In the genomic region with DNA sequence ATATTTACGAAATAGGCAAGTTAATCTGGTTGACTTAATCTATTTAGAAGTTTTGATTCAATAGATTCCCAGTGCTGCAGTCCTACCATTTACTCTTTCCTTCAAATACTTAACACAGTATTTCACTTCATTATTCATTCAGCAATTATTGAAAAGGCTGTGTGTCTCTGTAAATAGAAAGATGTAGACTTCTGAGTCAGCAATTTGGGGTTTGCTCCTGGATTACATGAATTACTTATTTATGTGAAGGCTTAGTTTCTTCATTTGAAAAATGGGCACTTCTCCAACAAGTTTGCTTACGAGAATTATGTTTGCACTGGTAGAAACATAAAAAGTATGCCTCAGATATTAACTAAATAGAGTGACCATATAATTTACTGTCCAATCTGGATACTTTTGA, we compare ENCODE assay signal across 15 cellular contexts.
DNase-seq lines count a peak whose midpoint lies in the region; TF ChIP-seq lines count a peak whose summit lies in the region.
"Had no signal": no experiment of that assay in that cellular context is flagged by ENCODE, and none has a peak within 500 bp of the region (broad histone marks: within the 10 kb centered on the region; RNA-seq: fewer than 3 reads in every experiment).

No MANE protein-coding gene starts in this region.

- peak overlapping the region; percentile 36 for H3K4me3 ChIP-seq in SU-DHL-6 (ENCODE audit: insufficient read depth, low read length, poor library complexity, severe bottlenecking)
- H3K4me3 ChIP-seq in retinal pigment epithelial cell (ENCODE audit: low read length): no peak overlapping the region
- H3K4me3 ChIP-seq: GM23338 had no signal

- H3K4me2 ChIP-seq in SU-DHL-6 (ENCODE audit: low read depth, low read length, poor library complexity, severe bottlenecking): peak overlapping the region; percentile 72
- H3K4me2 ChIP-seq: GM23338 had no signal

- H2AFZ ChIP-seq in SU-DHL-6 (ENCODE audit: low read depth, low read length, severe bottlenecking): no peak overlapping the region
- H2AFZ ChIP-seq: GM23338 had no signal

- no peaks in the 10 kb centered on the region for H3K9me2 ChIP-seq in SU-DHL-6 (replicated peaks; ENCODE audit: insufficient read depth, low read length)

- peak overlapping the region; percentile 58 for H3K9ac ChIP-seq in SU-DHL-6 (ENCODE audit: low read length)

- H3K27me3 ChIP-seq in SU-DHL-6 (ENCODE audit: low read length): no peaks in the 10 kb centered on the region

- no peaks in the 10 kb centered on the region; the same call in 1 of the 2 replicates for H3K36me3 ChIP-seq in SU-DHL-6 (ENCODE audit: low read length)

- peaks cover 7% of the 10 kb centered on the region; the same call in 1 of the 2 replicates for H3K9me3 ChIP-seq in SU-DHL-6 (ENCODE audit: insufficient read depth, low read length)
- H3K9me3 ChIP-seq: Caco-2 had no signal

- DNase-seq in NCI-H748 (lab: John Stamatoyannopoulos, UW; ENCODE audit: unreplicated experiment): peak; percentile 2
- no peak for DNase-seq in NCI-H748 treated with DMSO at 0.1 percent for 48 hours (lab: John Stamatoyannopoulos, UW)
- DNase-seq in COLO829 (ENCODE audit: low spot score): peak; percentile 6
- DNase-seq in retinal pigment epithelial cell (ENCODE audit: low read depth): peak; percentile 4
- no peak for DNase-seq in NCI-H1105 (lab: John Stamatoyannopoulos, UW)
- DNase-seq in NCI-H510A (lab: John Stamatoyannopoulos, UW): no peak
- DNase-seq: 8988T; C1 segment of cervical spinal cord; Caco-2; CD4-positive, alpha-beta memory T cell; DMS153; DND-41; H9 had no signal

- H3K79me2 ChIP-seq in SU-DHL-6 (ENCODE audit: insufficient read depth, low read length): no peaks in the 10 kb centered on the region

- H4K20me1 ChIP-seq in SU-DHL-6 (ENCODE audit: low read depth, low read length): no peaks in the 10 kb centered on the region

- TF ChIP-seq CTCF in SU-DHL-6 (IDR thresholded peaks at IDR 0.05; ENCODE audit: insufficient read depth, low read length, poor library complexity, severe bottlenecking) (no peak), retinal pigment epithelial cell (conservative IDR thresholded peaks at IDR 0.05; ENCODE audit: low read depth, low read length) (no peak)

- peak overlapping the region; percentile 100 for H3K27ac ChIP-seq in SU-DHL-6 (ENCODE audit: low read depth, low read length)

- peaks cover 40% of the 10 kb centered on the region for H3F3A ChIP-seq in SU-DHL-6 (ENCODE audit: insufficient read depth)

Comparison
In these comparisons a context has a peak if more than half of its experiments do, and no peak if none do; other contexts are left out.
1. DNase-seq: peak in NCI-H748 (single experiment), COLO829 (single experiment) and retinal pigment epithelial cell (single experiment); none in NCI-H748 treated with DMSO at 0.1 percent for 48 hours (single experiment), NCI-H1105 (single experiment) and NCI-H510A (single experiment).